ENCODE assay signal across 1 cellular context in genomic region chr4:158895797-158896442, GRCh38.
TF ChIP-seq lines count a peak whose summit lies in the region.

No MANE protein-coding gene starts in this region.

TF ChIP-seq in SK-N-SH, 30 proteins besides CTCF, POLR2A, EP300 and RAD21 (continued from another document):
- TF ChIP-seq REST (IDR thresholded peaks at IDR 0.05; ENCODE audit: low read depth, low read length) = no peak
- no peak for TF ChIP-seq MXI1 (IDR thresholded peaks at IDR 0.05; ENCODE audit: low read depth, low read length)
- TF ChIP-seq ELF1 (IDR thresholded peaks at IDR 0.05) = no peak
- no peak for TF ChIP-seq MAX (IDR thresholded peaks at IDR 0.05; ENCODE audit: low read depth)
- TF ChIP-seq USF1 (IDR thresholded peaks at IDR 0.05; ENCODE audit: borderline replicate concordance, low read depth) = no peak
- no peak for TF ChIP-seq USF2 (IDR thresholded peaks at IDR 0.05; ENCODE audit: borderline replicate concordance, low read depth, low read length)
- no peak for TF ChIP-seq TEAD4 (IDR thresholded peaks at IDR 0.05; ENCODE audit: borderline replicate concordance, insufficient read depth)
TF ChIP-seq in SK-N-SH: peak in this region for 0.
